ENCODE assay signal across 9 cellular contexts in the genomic region with DNA sequence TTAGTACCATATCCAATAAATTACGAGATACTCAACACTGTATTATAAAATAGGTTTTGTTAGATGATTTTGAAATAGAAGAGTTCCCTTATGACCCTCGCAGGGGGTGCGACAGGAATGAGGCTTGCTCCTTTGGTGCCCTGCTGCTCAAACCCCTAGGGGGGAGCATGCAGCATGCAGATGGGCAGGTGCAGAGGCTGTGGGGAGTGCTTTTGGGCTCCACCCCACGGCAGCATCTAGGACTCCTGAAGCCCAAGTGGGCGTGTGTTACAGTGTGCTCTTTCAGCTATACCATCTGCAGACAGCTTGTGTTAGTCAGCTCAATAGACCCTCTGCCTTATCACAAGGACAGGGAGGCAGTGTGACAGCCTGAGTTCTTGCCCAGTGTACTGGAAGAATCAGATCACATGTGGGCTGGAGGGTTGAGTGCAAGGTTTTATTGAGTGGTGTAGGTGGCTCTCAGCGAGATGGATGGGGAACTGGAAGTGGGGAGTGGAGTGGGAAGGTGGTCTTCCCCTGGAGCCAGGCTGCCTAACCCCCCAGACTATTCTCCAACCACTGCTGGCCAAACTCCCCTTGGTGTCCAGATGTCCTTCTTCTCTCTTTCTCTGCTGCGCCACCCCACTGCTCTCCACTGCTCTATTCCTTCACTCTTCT. TPM values are rescaled to one million over a fixed set of nuclear protein-coding genes. Genes with fewer than 3 reads are reported as not detected.
DNase-seq lines count a peak whose midpoint lies in the region; ATAC-seq and TF ChIP-seq lines count a peak whose summit lies in the region.
"Had no signal": no experiment of that assay in that cellular context is flagged by ENCODE, and none has a peak within 500 bp of the region (broad histone marks: within the 10 kb centered on the region; RNA-seq: fewer than 3 reads in every experiment).

No MANE protein-coding gene starts in this region.

- TF ChIP-seq POLR2A in NB4 (IDR thresholded peaks at IDR 0.05; ENCODE audit: extremely low read depth, insufficient read length), result no peak
- no peak for TF ChIP-seq POLR2A in vagina (IDR thresholded peaks at IDR 0.05)
- no peak for TF ChIP-seq POLR2A in GM18505 (IDR thresholded peaks at IDR 0.05; ENCODE audit: borderline replicate concordance, extremely low read depth, insufficient read depth, insufficient read length)

- intact Hi-C loops in vagina (cut with DNase I), result no loop called here

- H3K27ac ChIP-seq in vagina, result no peak overlapping the region

- no peak for TF ChIP-seq CTCF in NB4 (IDR thresholded peaks at IDR 0.05; ENCODE audit: low read depth, low read length)
- peak; percentile 15 for TF ChIP-seq CTCF in kidney epithelial cell (IDR thresholded peaks at IDR 0.05; ENCODE audit: insufficient read depth, low read length, poor library complexity, severe bottlenecking)
- no peak for TF ChIP-seq CTCF in vagina (IDR thresholded peaks at IDR 0.05)

- H3K4me3 ChIP-seq in NB4 (ENCODE audit: low read depth, low read length) (no peak overlapping the region), kidney epithelial cell (ENCODE audit: low read depth, low read length) (no peak overlapping the region), vagina (no peak overlapping the region)

- ATAC-seq in GM19395 (IDR thresholded peaks at IDR 0.05; ENCODE audit: unreplicated experiment) (peak; percentile 79), GM18502 (IDR thresholded peaks at IDR 0.05; ENCODE audit: poor library complexity, unreplicated experiment) (no peak), GM18505 (IDR thresholded peaks at IDR 0.05; ENCODE audit: unreplicated experiment) (no peak)

- no peaks in the 10 kb centered on the region for H3K9me3 ChIP-seq in vagina

- H3K27me3 ChIP-seq in kidney epithelial cell (ENCODE audit: control insufficient read depth, insufficient read depth, low read length) (no peaks in the 10 kb centered on the region), vagina (no peaks in the 10 kb centered on the region)

- DNase-seq in ELF-1 (ENCODE audit: low read depth, low spot score) (peak; percentile 38), NB4 (ENCODE audit: low read depth) (peak; percentile 4), kidney epithelial cell (ENCODE audit: low read depth) (no peak), vagina (ENCODE audit: extremely low spot score in 2 of 2) (no peak), NCI-H2029 treated with DMSO at 0.1 percent for 48 hours (lab: John Stamatoyannopoulos, UW) (no peak)
- DNase-seq: mesenchymal stem cell had no signal

- no peaks in the 10 kb centered on the region for H3K36me3 ChIP-seq in kidney epithelial cell (ENCODE audit: control insufficient read depth, insufficient read depth, low read length)
- H3K36me3 ChIP-seq in vagina, result no peaks in the 10 kb centered on the region

- no peaks in the 10 kb centered on the region for H3K4me1 ChIP-seq in vagina

RNA-seq across cellular contexts. Expression of a gene that starts 3.1 kb away (rescaled TPM):
- total RNA-seq in kidney epithelial cell, result 0.07 and 0.29 TPM in 2 replicates
- 18.9 TPM for total RNA-seq in vagina

RNA-seq across cellular contexts. Expression of a gene that starts 54.0 kb away (rescaled TPM):
- total RNA-seq in kidney epithelial cell, result 0.08 and 0.14 TPM in 2 replicates
- not detected for total RNA-seq in vagina

Comparison
In these comparisons a context has a peak if more than half of its experiments do, and no peak if none do; other contexts are left out.
1. DNase-seq: peak in ELF-1 (single experiment) and NB4 (single experiment); none in kidney epithelial cell (single experiment), vagina (0 of 2) and NCI-H2029 treated with DMSO at 0.1 percent for 48 hours (single experiment).
2. RNA of a gene that starts 3.1 kb away (total RNA-seq): 18.9 TPM in vagina (single experiment); 0.07 to 0.29 TPM in kidney epithelial cell; every median in the first group is over 10 times any median in the second.